In the genomic region with DNA sequence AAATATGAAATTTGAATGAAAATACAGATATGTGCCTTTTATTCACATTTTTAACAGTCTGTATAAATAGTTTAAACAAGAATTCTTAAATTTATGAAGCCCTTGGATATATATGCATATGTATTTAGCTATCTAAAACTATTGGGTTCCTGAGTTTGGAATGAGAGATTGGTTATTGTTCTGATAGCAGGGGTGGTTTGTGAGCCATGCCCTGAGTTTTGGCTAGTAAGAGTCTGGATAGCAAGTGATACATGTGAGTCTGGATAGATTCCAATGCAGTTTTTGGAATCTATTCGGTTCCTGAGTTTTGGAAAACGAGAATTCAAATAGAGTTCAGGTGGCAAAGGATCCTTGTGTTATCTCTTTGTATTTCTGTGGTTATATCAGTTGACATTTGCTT, we compare ENCODE assay signal across 1 cellular context.
TF ChIP-seq lines count a peak whose summit lies in the region.

No MANE protein-coding gene starts in this region.

TF ChIP-seq in IMR-90, 13 proteins besides CTCF, POLR2A, EP300 and RAD21:
- TF ChIP-seq MAFK (IDR thresholded peaks at IDR 0.05; ENCODE audit: low read depth, low read length) (no peak), MXI1 (IDR thresholded peaks at IDR 0.05; ENCODE audit: borderline replicate concordance, low read depth, low read length) (no peak), RFX5 (IDR thresholded peaks at IDR 0.05; ENCODE audit: low read depth, low read length) (no peak), RCOR1 (IDR thresholded peaks at IDR 0.05; ENCODE audit: insufficient replicate concordance, low read length) (no peak), CHD1 (IDR thresholded peaks at IDR 0.05; ENCODE audit: low read depth, low read length) (no peak), CEBPB (IDR thresholded peaks at IDR 0.05; ENCODE audit: low read depth, low read length) (no peak), MAZ (IDR thresholded peaks at IDR 0.05; ENCODE audit: borderline replicate concordance, low read depth, low read length) (no peak), BHLHE40 (IDR thresholded peaks at IDR 0.05; ENCODE audit: low read depth, low read length) (no peak), FOS (IDR thresholded peaks at IDR 0.05; ENCODE audit: low read depth, low read length) (no peak), NFE2L2 (IDR thresholded peaks at IDR 0.05; ENCODE audit: low read depth, low read length) (no peak), SMC3 (IDR thresholded peaks at IDR 0.05; ENCODE audit: low read depth, low read length) (no peak)
- TF ChIP-seq, protein P1, sequence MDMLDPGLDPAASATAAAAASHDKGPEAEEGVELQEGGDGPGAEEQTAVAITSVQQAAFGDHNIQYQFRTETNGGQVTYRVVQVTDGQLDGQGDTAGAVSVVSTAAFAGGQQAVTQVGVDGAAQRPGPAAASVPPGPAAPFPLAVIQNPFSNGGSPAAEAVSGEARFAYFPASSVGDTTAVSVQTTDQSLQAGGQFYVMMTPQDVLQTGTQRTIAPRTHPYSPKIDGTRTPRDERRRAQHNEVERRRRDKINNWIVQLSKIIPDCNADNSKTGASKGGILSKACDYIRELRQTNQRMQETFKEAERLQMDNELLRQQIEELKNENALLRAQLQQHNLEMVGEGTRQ (IDR thresholded peaks at IDR 0.05; ENCODE audit: low read depth, low read length): no peak
- TF ChIP-seq, protein P2, sequence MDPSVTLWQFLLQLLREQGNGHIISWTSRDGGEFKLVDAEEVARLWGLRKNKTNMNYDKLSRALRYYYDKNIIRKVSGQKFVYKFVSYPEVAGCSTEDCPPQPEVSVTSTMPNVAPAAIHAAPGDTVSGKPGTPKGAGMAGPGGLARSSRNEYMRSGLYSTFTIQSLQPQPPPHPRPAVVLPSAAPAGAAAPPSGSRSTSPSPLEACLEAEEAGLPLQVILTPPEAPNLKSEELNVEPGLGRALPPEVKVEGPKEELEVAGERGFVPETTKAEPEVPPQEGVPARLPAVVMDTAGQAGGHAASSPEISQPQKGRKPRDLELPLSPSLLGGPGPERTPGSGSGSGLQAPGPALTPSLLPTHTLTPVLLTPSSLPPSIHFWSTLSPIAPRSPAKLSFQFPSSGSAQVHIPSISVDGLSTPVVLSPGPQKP (IDR thresholded peaks at IDR 0.05; ENCODE audit: borderline replicate concordance, low read depth, low read length): no peak
